ENCODE assay signal across 8 cellular contexts in the genomic region with DNA sequence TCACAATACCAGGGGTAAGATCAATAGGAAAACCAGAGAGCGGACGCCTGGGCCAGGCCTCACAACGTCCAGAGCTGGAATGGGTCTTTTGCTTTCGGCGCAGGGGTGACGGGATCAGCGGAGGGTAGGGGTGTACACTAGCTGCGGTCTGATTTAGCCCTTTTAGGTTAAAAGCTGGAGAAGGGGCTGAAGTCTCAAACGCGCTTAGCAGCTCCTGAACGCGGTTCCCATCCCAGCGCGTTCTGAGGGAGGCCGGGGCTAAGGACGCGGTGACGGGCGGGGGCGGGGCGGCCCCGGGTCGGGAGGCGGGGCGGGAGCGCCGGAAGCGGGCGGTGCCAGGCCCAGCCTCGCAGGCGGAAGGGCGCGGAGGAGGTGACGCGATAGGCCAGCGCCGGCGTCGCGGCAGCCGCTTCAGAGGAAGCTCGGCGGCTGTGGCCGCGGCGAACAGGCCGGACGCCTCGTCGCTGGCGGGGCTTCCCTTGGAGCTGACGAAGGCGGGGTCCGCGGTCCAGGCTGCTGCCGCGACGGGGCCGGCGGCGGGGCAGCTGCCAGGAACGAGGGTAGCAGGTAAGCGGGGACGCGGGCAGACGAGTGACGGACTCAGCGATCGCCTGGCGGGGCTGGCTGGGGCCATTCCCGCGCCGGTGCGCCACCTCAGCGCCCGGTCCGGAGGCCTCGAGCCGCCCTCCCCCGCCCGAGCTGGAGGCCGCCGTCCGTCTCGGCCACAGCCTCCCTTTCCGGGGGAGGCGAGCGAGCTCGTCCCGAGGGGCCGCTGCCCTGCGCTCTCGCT. TPM values are rescaled to one million over a fixed set of nuclear protein-coding genes. Genes with fewer than 3 reads are reported as not detected.
DNase-seq lines count a peak whose midpoint lies in the region; ATAC-seq lines count a peak whose summit lies in the region.

Gene SENP5, plus strand, starts transcription at position 414 of the 790 bp plus-strand sequence. CDS start 17,262 bp downstream, outside the sequence.

- DNase-seq in CD1c-positive myeloid dendritic cell (ENCODE audit: extremely low spot score) (peak; percentile 97), NCI-H748 treated with DMSO at 0.1 percent for 48 hours (lab: John Stamatoyannopoulos, UW) (peak; percentile 46), dedifferentiated amniotic fluid mesenchymal stem cell (ENCODE audit: extremely low spot score) (peak; percentile 86), left lobe of liver (ENCODE audit: low spot score) (peak; percentile 95)
- peak; percentile 78 to 82 for DNase-seq in activated CD4-positive, alpha-beta T cell treated with anti-CD3 and anti-CD28 coated beads, Interleukin-2, amount 50 U/mL, for 24 hours (ENCODE audit: low read depth in 1 of 2, low spot score in 1 of 2)
- DNase-seq in stimulated activated CD4-positive, alpha-beta T cell treated with anti-CD3 and anti-CD28 coated beads, Interleukin-2, amount 100 ng/mL, for 24 hours, result peak; percentile 89 to 92

- ATAC-seq in GM19438 (IDR thresholded peaks at IDR 0.05; ENCODE audit: low read depth, unreplicated experiment) (peak; percentile 94), HG03571 (IDR thresholded peaks at IDR 0.05; ENCODE audit: unreplicated experiment) (peak; percentile 88), left lobe of liver (peak; percentile 98)

RNA-seq across cellular contexts. Expression of gene SENP5, which starts in this region (rescaled TPM):
- total RNA-seq in left lobe of liver, result 12.2 TPM

Comparison
In these comparisons a context has a peak if more than half of its experiments do, and no peak if none do; other contexts are left out.
1. Peak in every context shown above with its lines: DNase-seq and ATAC-seq.
2. DNase-seq: peak in every context shown above with its lines; median percentile 97 in CD1c-positive myeloid dendritic cell; 95 in left lobe of liver; 90 in stimulated activated CD4-positive, alpha-beta T cell treated with anti-CD3 and anti-CD28 coated beads, Interleukin-2, amount 100 ng/mL, for 24 hours; 86 in dedifferentiated amniotic fluid mesenchymal stem cell; 80 in activated CD4-positive, alpha-beta T cell treated with anti-CD3 and anti-CD28 coated beads, Interleukin-2, amount 50 U/mL, for 24 hours; 46 in NCI-H748 treated with DMSO at 0.1 percent for 48 hours.